Comparison of ENCODE assay signal across 1 cellular context in the genomic region with DNA sequence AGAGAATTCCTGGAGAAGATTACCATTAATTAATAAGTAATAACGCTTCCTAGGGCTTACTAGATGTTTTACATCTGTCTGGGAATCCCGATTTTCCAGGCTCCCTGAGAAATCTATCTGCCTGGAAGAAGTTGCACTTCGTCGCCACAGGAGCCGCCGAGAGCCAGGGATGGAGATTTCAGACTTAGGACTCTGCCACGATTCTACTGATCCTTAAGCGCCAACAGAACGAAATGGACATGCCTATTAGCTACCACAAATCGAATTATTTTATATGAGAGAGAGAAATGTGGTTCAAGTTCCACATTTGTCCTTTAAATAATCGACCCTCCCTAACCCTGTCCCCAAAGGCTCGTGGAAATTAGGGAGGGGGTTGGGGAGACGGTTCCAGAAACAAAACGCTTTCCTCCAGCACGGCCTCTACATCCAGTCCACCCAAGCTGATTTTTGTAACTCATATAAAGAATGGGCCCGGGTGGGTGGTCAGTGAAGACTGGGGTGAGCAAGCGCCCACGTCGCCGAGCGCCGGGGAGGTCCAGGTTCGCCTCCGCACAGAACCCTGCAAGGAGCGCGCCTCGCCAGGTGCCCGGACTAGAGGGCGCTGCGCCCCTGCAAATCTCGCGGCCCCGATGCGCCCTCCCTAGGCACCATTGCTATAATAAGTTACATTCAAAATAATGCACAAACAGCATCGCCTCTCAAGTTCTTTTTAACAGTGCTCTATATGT.
TF ChIP-seq lines count a peak whose summit lies in the region.

No MANE protein-coding gene starts in this region.

TF ChIP-seq in HEK293, 187 proteins besides CTCF, POLR2A, EP300 and RAD21 (continued from another document):
- TF ChIP-seq, protein P1, sequence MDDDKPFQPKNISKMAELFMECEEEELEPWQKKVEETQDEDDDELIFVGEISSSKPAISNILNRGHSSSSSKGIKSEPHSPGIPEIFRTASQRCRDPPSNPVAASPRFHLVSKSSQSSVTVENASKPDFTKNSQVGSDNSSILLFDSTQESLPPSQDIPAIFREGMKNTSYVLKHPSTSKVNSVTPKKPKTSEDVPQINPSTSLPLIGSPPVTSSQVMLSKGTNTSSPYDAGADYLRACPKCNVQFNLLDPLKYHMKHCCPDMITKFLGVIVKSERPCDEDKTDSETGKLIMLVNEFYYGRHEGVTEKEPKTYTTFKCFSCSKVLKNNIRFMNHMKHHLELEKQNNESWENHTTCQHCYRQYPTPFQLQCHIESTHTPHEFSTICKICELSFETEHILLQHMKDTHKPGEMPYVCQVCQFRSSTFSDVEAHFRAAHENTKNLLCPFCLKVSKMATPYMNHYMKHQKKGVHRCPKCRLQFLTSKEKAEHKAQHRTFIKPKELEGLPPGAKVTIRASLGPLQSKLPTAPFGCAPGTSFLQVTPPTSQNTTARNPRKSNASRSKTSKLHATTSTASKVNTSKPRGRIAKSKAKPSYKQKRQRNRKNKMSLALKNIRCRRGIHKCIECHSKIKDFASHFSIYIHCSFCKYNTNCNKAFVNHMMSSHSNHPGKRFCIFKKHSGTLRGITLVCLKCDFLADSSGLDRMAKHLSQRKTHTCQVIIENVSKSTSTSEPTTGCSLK (tag by site-specific recombination; IDR thresholded peaks at IDR 0.05), result no peak
